23 cellular contexts compared by ENCODE assay signal in genomic region chr5:142664067-142664466, GRCh38. TPM values are rescaled to one million over a fixed set of nuclear protein-coding genes. Genes with fewer than 3 reads are reported as not detected.
"Had no signal": no experiment of that assay in that cellular context is flagged by ENCODE, and none has a peak within 500 bp of the region (broad histone marks: within the 10 kb centered on the region; RNA-seq: fewer than 3 reads in every experiment).

No MANE protein-coding gene starts in this region.

- H3K4me3 Mint-ChIP-seq: IgD-negative memory B cell had no signal

- H3K4me2 ChIP-seq: KMS-11, SK-N-SH had no signal

- H3K9ac ChIP-seq: KMS-11, SK-N-SH had no signal

- H3K4me3 ChIP-seq: K562 had no signal

- H3K4me1 Mint-ChIP-seq: IgD-negative memory B cell had no signal

- H3K9me3 ChIP-seq: SK-N-SH had no signal

- H3K9me2 ChIP-seq: SK-N-SH had no signal

- H3K27ac ChIP-seq: KMS-11 had no signal

- H3K27ac Mint-ChIP-seq: IgD-negative memory B cell had no signal

- H3K9me3 Mint-ChIP-seq: IgD-negative memory B cell had no signal

- DNase-seq: Kasumi-1, MM.1S, NCI-H1092 treated with DMSO at 0.1 percent for 48 hours, NCI-H1436, NCI-H187, NCI-H2029, NCI-H2081 treated with DMSO at 0.1 percent for 48 hours, NCI-H2171, NCI-H226, NCI-H446, NCI-H510A, NCI-H524 treated with DMSO at 0.1 percent for 48 hours, NCI-H69, NCI-H774, RPMI8226, SHP77, SK-N-SH, SW 1271 had no signal

- ATAC-seq: HepG2, K562 had no signal

RNA-seq across cellular contexts. Expression of gene FGF1, which starts 21.8 kb away (rescaled TPM):
- total RNA-seq: HepG2, K562, SK-MEL-5 had no signal
- polyA plus RNA-seq: HepG2, IgD-negative memory B cell, K562 had no signal
